In the genomic region with DNA sequence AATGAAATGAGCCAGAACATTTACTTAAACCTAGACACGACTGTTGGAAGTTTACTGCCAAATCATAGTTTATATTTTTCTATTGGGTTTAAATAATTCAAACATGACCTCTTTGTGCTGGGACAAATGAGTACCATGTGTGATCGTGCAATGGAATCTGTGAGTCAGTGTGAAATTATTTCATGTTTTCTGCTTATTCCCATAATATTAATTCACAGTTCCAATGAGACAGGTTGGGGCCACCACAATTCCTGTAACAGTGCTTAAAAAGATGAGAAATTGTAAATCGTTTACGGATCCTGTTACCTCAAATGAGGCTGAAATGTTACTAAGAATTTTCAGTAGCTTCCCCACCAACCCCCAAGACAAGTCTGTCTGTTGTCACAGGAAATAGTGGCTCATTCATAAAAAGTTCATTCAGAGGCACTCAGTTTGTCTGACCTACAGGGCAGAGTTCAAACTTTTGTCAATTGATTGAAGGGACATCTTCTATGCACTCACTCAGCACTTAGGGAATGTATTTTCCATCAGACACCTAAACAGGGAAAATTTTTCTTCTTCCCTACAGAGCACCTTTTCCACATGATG, we compare ENCODE assay signal across 25 cellular contexts.
DNase-seq lines count a peak whose midpoint lies in the region; ATAC-seq, FAIRE-seq and TF ChIP-seq lines count a peak whose summit lies in the region.
"Had no signal": no experiment of that assay in that cellular context is flagged by ENCODE, and none has a peak within 500 bp of the region (broad histone marks: within the 10 kb centered on the region; RNA-seq: fewer than 3 reads in every experiment).

No MANE protein-coding gene starts in this region.

- FAIRE-seq in astrocyte (lab: Jason Lieb, UNC) (no peak), GM12892 (lab: Jason Lieb, UNC) (no peak)
- FAIRE-seq: HTR-8/SVneo had no signal

- TF ChIP-seq POLR2A in GM12892 (IDR thresholded peaks at IDR 0.05; ENCODE audit: low read depth, low read length), result no peak

- H3K27me3 Mint-ChIP-seq in astrocyte (ENCODE audit: low read depth, unreplicated experiment), result peaks cover 6% of the 10 kb centered on the region
- H3K27me3 Mint-ChIP-seq: activated naive CD4-positive, alpha-beta T cell treated with anti-CD3 and anti-CD28 coated beads, Interleukin-2, amount 10 ng/mL, durations not matched to agents 7 days and 5 days had no signal

- H3K9me3 Mint-ChIP-seq in astrocyte (ENCODE audit: unreplicated experiment), result peaks cover 3% of the 10 kb centered on the region
- peaks cover 16 to 28% of the 10 kb centered on the region in 2 donors for H3K9me3 Mint-ChIP-seq in activated naive CD4-positive, alpha-beta T cell treated with anti-CD3 and anti-CD28 coated beads, Interleukin-2, amount 50 U/mL, for 72 hours

- H3K79me2 ChIP-seq in SK-N-SH (ENCODE audit: insufficient read depth), result no peaks in the 10 kb centered on the region
- H3K79me2 ChIP-seq in astrocyte (ENCODE audit: insufficient read depth, low read length), result no peaks in the 10 kb centered on the region

- H3K27ac ChIP-seq in SK-N-SH (ENCODE audit: low read depth in 2 of 2, low read length in 1 of 2) (no peak overlapping the region), astrocyte (ENCODE audit: low read depth, low read length) (no peak overlapping the region)
- H3K27ac ChIP-seq: 22Rv1, prostate gland, stomach, tibial artery had no signal

- no peaks in the 10 kb centered on the region for H3K9me2 ChIP-seq in SK-N-SH

- H3K4me1 ChIP-seq in SK-N-SH (ENCODE audit: control insufficient read depth in 1 of 2, insufficient read depth in 2 of 2, low read depth in 1 of 2, low read length in 1 of 2), result no peaks in the 10 kb centered on the region
- peaks cover 10% of the 10 kb centered on the region for H3K4me1 ChIP-seq in astrocyte (ENCODE audit: insufficient read depth, low read length)
- H3K4me1 ChIP-seq: prostate gland, stomach, tibial artery had no signal

- DNase-seq in SK-N-SH (no peak), astrocyte (ENCODE audit: low read depth) (peak; percentile 88), fibroblast of pulmonary artery (ENCODE audit: low read depth) (peak; percentile 5), GM12892 (ENCODE audit: insufficient read length) (no peak), NCI-H82 treated with DMSO at 0.1 percent for 48 hours (lab: John Stamatoyannopoulos, UW; ENCODE audit: unreplicated experiment) (no peak)
- no peak for DNase-seq in activated naive CD4-positive, alpha-beta T cell treated with anti-CD3 and anti-CD28 coated beads, Interleukin-2, amount 50 U/mL, for 72 hours (ENCODE audit: low spot score in 2 of 2)
- no peak for DNase-seq in stimulated activated CD4-positive, alpha-beta T cell treated with anti-CD3 and anti-CD28 coated beads, Interleukin-2, amount 100 ng/mL, for 48 hours
- DNase-seq: activated naive CD4-positive, alpha-beta T cell treated with anti-CD3 and anti-CD28 coated beads, Interleukin-2, amount 10 ng/mL, durations not matched to agents 7 days and 5 days; effector CD4-positive, alpha-beta T cell; H9; islet precursor cell; KBM-7; NCI-H1694 treated with DMSO at 0.1 percent for 48 hours; NCI-H526; stimulated activated CD8-positive, alpha-beta memory T cell treated with anti-CD3 and anti-CD28 coated beads, Interleukin-4, amount 100 ng/mL, for 48 hours; stomach; SW 1271; tibial artery had no signal

- no peak for ATAC-seq in SK-N-SH treated with all-trans-retinoic acid at 6 μM for 48 hours
- no peak for ATAC-seq in activated naive CD4-positive, alpha-beta T cell treated with anti-CD3 and anti-CD28 coated beads, Interleukin-2, amount 50 U/mL, for 72 hours
- ATAC-seq: WTC11 had no signal

- H3K4me3 Mint-ChIP-seq in astrocyte (ENCODE audit: unreplicated experiment), result no peak overlapping the region
- H3K4me3 Mint-ChIP-seq: activated naive CD4-positive, alpha-beta T cell treated with anti-CD3 and anti-CD28 coated beads, Interleukin-2, amount 10 ng/mL, durations not matched to agents 7 days and 5 days; activated T-helper 1 cell treated with anti-CD3 and anti-CD28 coated beads, Interleukin-12 subunit alpha, Interleukin-12 subunit beta, Interleukin-2, Interleukin-4 antibody, amounts not matched to agents 30 ng/mL and 10 ng/mL and 1 ng/mL, durations not matched to agents 14 hours and 24 hours and 36 hours; H9; WTC11 had no signal

- H3K27me3 ChIP-seq in SK-N-SH (ENCODE audit: insufficient read depth), result 0 out of 2 replicates have a peak, but pooled peaks cover 6% of the 10 kb centered on the region
- H3K27me3 ChIP-seq in astrocyte (ENCODE audit: insufficient read depth, low read length), result no peaks in the 10 kb centered on the region
- H3K27me3 ChIP-seq: stomach, tibial artery had no signal

- peaks cover 9% of the 10 kb centered on the region for H3K4me1 Mint-ChIP-seq in astrocyte (ENCODE audit: low read depth, unreplicated experiment)
- H3K4me1 Mint-ChIP-seq: activated naive CD4-positive, alpha-beta T cell treated with anti-CD3 and anti-CD28 coated beads, Interleukin-2, amount 10 ng/mL, durations not matched to agents 7 days and 5 days had no signal

- H3K27ac Mint-ChIP-seq in astrocyte (ENCODE audit: unreplicated experiment), result no peak overlapping the region
- no peak overlapping the region for H3K27ac Mint-ChIP-seq in activated naive CD4-positive, alpha-beta T cell treated with anti-CD3 and anti-CD28 coated beads, Interleukin-2, amount 50 U/mL, for 72 hours
- H3K27ac Mint-ChIP-seq: activated naive CD4-positive, alpha-beta T cell treated with anti-CD3 and anti-CD28 coated beads, Interleukin-2, amount 10 ng/mL, durations not matched to agents 7 days and 5 days; activated T-helper 1 cell treated with anti-CD3 and anti-CD28 coated beads, Interleukin-12 subunit alpha, Interleukin-12 subunit beta, Interleukin-2, Interleukin-4 antibody, amounts not matched to agents 30 ng/mL and 10 ng/mL and 1 ng/mL, durations not matched to agents 14 hours and 24 hours and 36 hours; H9; WTC11 had no signal

- no peaks in the 10 kb centered on the region for H3K9me3 ChIP-seq in SK-N-SH
- H3K9me3 ChIP-seq in astrocyte (ENCODE audit: insufficient read depth, low read depth, low read length), result peaks cover 3% of the 10 kb centered on the region
- H3K9me3 ChIP-seq: prostate gland had no signal

- H3K4me3 ChIP-seq in SK-N-SH (ENCODE audit: low read depth in 2 of 2, low read length in 1 of 2) (no peak overlapping the region), astrocyte (ENCODE audit: insufficient read depth, low read depth, low read length) (no peak overlapping the region), fibroblast of pulmonary artery (replicated peaks; ENCODE audit: low read depth, low read length) (no peak overlapping the region)
- H3K4me3 ChIP-seq: lung, prostate gland, stomach, tibial artery had no signal

- H4K20me1 ChIP-seq in SK-N-SH (ENCODE audit: insufficient read depth), result no peaks in the 10 kb centered on the region
- no peaks in the 10 kb centered on the region for H4K20me1 ChIP-seq in astrocyte (ENCODE audit: insufficient read depth, low read length)

- TF ChIP-seq EP300 in SK-N-SH (IDR thresholded peaks at IDR 0.05; ENCODE audit: borderline replicate concordance in 1 of 2, low read depth in 1 of 2, low read length in 1 of 2), result no peak

- CTCF ChIA-PET in SK-N-SH (lab: Yijun Ruan, JAX), result no interaction called here

- TF ChIP-seq RAD21 in SK-N-SH (IDR thresholded peaks at IDR 0.05; ENCODE audit: low read length), result no peak

- H3K4me2 ChIP-seq in SK-N-SH, result 0 out of 2 replicates have a peak overlapping the region, but pooled peaks have one; percentile 11
- H3K4me2 ChIP-seq in astrocyte (ENCODE audit: low read length), result peak overlapping the region; percentile 34

- no peaks in the 10 kb centered on the region for H3K36me3 Mint-ChIP-seq in astrocyte (ENCODE audit: low read depth, unreplicated experiment)
- peaks cover 0 to 24% of the 10 kb centered on the region in 2 donors for H3K36me3 Mint-ChIP-seq in activated naive CD4-positive, alpha-beta T cell treated with anti-CD3 and anti-CD28 coated beads, Interleukin-2, amount 50 U/mL, for 72 hours
- H3K36me3 Mint-ChIP-seq: activated naive CD4-positive, alpha-beta T cell treated with anti-CD3 and anti-CD28 coated beads, Interleukin-2, amount 10 ng/mL, durations not matched to agents 7 days and 5 days had no signal

- H3K36me3 ChIP-seq in SK-N-SH (replicated peaks in 1 of 2; ENCODE audit: control insufficient read depth in 1 of 2, insufficient read depth in 2 of 2, low read length in 1 of 2), result no peaks in the 10 kb centered on the region
- H3K36me3 ChIP-seq in astrocyte (ENCODE audit: insufficient read depth, low read length), result no peaks in the 10 kb centered on the region
- H3K36me3 ChIP-seq: prostate gland, stomach, tibial artery had no signal

- TF ChIP-seq CTCF in SK-N-SH (IDR thresholded peaks at IDR 0.05) (no peak), astrocyte (IDR thresholded peaks at IDR 0.05; ENCODE audit: insufficient read depth, low read depth, low read length) (no peak), fibroblast of pulmonary artery (IDR thresholded peaks at IDR 0.05; ENCODE audit: low read length, missing control alignments) (no peak)

- 6% methylated on average over 4 of the region's 4 CpGs for WGBS in SK-N-SH (ENCODE audit: low lambda C conversion rate)

- no peaks in the 10 kb centered on the region for H3F3A ChIP-seq in SK-N-SH (replicated peaks; ENCODE audit: insufficient read depth)

- H3K9ac ChIP-seq in SK-N-SH (no peak overlapping the region), astrocyte (ENCODE audit: low read length) (no peak overlapping the region)

- POLR2A ChIA-PET in SK-N-SH (lab: Yijun Ruan, JAX), result no interaction called here

- H2AFZ ChIP-seq in SK-N-SH (ENCODE audit: low read depth) (no peak overlapping the region), astrocyte (ENCODE audit: low read depth, low read length) (no peak overlapping the region)

TF ChIP-seq in SK-N-SH, 30 proteins besides CTCF, POLR2A, EP300 and RAD21 (continues in another document):
- TF ChIP-seq NFIC (IDR thresholded peaks at IDR 0.05; ENCODE audit: borderline replicate concordance) (no peak), CHD2 (IDR thresholded peaks at IDR 0.05; ENCODE audit: low read length, partially characterized antibody) (no peak), POLR2AphosphoS5 (IDR thresholded peaks at IDR 0.05; ENCODE audit: low read depth, low read length) (no peak), SMC3 (IDR thresholded peaks at IDR 0.05; ENCODE audit: low read depth, low read length) (no peak), GATA2 (CRISPR knock-in tag; IDR thresholded peaks at IDR 0.05) (no peak)

TF ChIP-seq in SK-N-SH treated with all-trans-retinoic acid at 6 μM for 48 hours, 23 proteins besides CTCF, POLR2A, EP300 and RAD21 (continues in another document):
- no peak for TF ChIP-seq CSDC2 (CRISPR knock-in tag; IDR thresholded peaks at IDR 0.05)

Comparison
In these comparisons a context has a peak if more than half of its experiments do, and no peak if none do; other contexts are left out.
1. DNase-seq: peak in astrocyte (single experiment) and fibroblast of pulmonary artery (single experiment); none in SK-N-SH (single experiment), activated naive CD4-positive, alpha-beta T cell treated with anti-CD3 and anti-CD28 coated beads, Interleukin-2, amount 50 U/mL, for 72 hours (0 of 2), stimulated activated CD4-positive, alpha-beta T cell treated with anti-CD3 and anti-CD28 coated beads, Interleukin-2, amount 100 ng/mL, for 48 hours (0 of 2), GM12892 (single experiment) and NCI-H82 treated with DMSO at 0.1 percent for 48 hours (single experiment).